12 cellular contexts compared by ENCODE assay signal in genomic region chr17:63571632-63572310, GRCh38. TPM values are rescaled to one million over a fixed set of nuclear protein-coding genes. Genes with fewer than 3 reads are reported as not detected.
DNase-seq lines count a peak whose midpoint lies in the region; ATAC-seq and TF ChIP-seq lines count a peak whose summit lies in the region.
"Had no signal": no experiment of that assay in that cellular context is flagged by ENCODE, and none has a peak within 500 bp of the region (broad histone marks: within the 10 kb centered on the region; RNA-seq: fewer than 3 reads in every experiment).

No MANE protein-coding gene starts in this region.

- peak; percentile 68 for ATAC-seq in activated naive CD8-positive, alpha-beta T cell treated with anti-CD3 and anti-CD28 coated beads, Interleukin-2, amount 50 U/mL, for 24 hours
- no peak for ATAC-seq in HG02623 (IDR thresholded peaks at IDR 0.05; ENCODE audit: unreplicated experiment)
- ATAC-seq in GM21786 (IDR thresholded peaks at IDR 0.05; ENCODE audit: unreplicated experiment): no peak
- ATAC-seq: upper lobe of right lung had no signal

- DNase-seq in AG09309 (ENCODE audit: low read depth) (peak; percentile 60), HCEC 1CT (peak; percentile 85), kidney epithelial cell (ENCODE audit: low read depth) (peak; percentile 35), KG1 (lab: John Stamatoyannopoulos, UW) (no peak), inferior parietal cortex (ENCODE audit: extremely low spot score) (no peak)
- no peak for DNase-seq in activated naive CD8-positive, alpha-beta T cell treated with anti-CD3 and anti-CD28 coated beads, Interleukin-2, amount 50 U/mL, for 24 hours
- DNase-seq: NCI-H1092; stimulated activated CD4-positive, alpha-beta T cell treated with anti-CD3 and anti-CD28 coated beads, Interleukin-4, amount 100 ng/mL, for 24 hours; upper lobe of right lung had no signal

- peaks cover 30% of the 10 kb centered on the region for H3K4me1 Mint-ChIP-seq in activated naive CD8-positive, alpha-beta T cell treated with anti-CD3 and anti-CD28 coated beads, Interleukin-2, amount 50 U/mL, for 24 hours

- no peaks in the 10 kb centered on the region for H3K9me3 Mint-ChIP-seq in activated naive CD8-positive, alpha-beta T cell treated with anti-CD3 and anti-CD28 coated beads, Interleukin-2, amount 50 U/mL, for 24 hours

- no peak for TF ChIP-seq CTCF in AG09309 (IDR thresholded peaks at IDR 0.05; ENCODE audit: control insufficient read depth, insufficient read depth, low read depth, low read length, missing control alignments)
- no peak for TF ChIP-seq CTCF in kidney epithelial cell (IDR thresholded peaks at IDR 0.05; ENCODE audit: insufficient read depth, low read length, poor library complexity, severe bottlenecking)

- no peaks in the 10 kb centered on the region for H3K36me3 ChIP-seq in kidney epithelial cell (ENCODE audit: control insufficient read depth, insufficient read depth, low read length)

- H3K4me3 ChIP-seq in AG09309 (ENCODE audit: control insufficient read depth, low read depth, low read length) (no peak overlapping the region), kidney epithelial cell (ENCODE audit: low read depth, low read length) (no peak overlapping the region)
- H3K4me3 ChIP-seq: upper lobe of right lung had no signal

- H3K27me3 Mint-ChIP-seq in activated naive CD8-positive, alpha-beta T cell treated with anti-CD3 and anti-CD28 coated beads, Interleukin-2, amount 50 U/mL, for 24 hours: no peaks in the 10 kb centered on the region

- no peak overlapping the region for H3K27ac Mint-ChIP-seq in activated naive CD8-positive, alpha-beta T cell treated with anti-CD3 and anti-CD28 coated beads, Interleukin-2, amount 50 U/mL, for 24 hours

- H3K36me3 Mint-ChIP-seq in activated naive CD8-positive, alpha-beta T cell treated with anti-CD3 and anti-CD28 coated beads, Interleukin-2, amount 50 U/mL, for 24 hours (ENCODE audit: low read depth): peaks cover 7% of the 10 kb centered on the region

- H3K4me3 Mint-ChIP-seq in activated naive CD8-positive, alpha-beta T cell treated with anti-CD3 and anti-CD28 coated beads, Interleukin-2, amount 50 U/mL, for 24 hours: no peak overlapping the region

- H3K27me3 ChIP-seq in kidney epithelial cell (ENCODE audit: control insufficient read depth, insufficient read depth, low read length): no peaks in the 10 kb centered on the region
- H3K27me3 ChIP-seq: upper lobe of right lung had no signal

RNA-seq across cellular contexts. Expression of gene DCAF7, which starts 21.5 kb away (rescaled TPM):
- 47.0 and 49.4 TPM in 2 replicates for total RNA-seq in kidney epithelial cell

RNA-seq across cellular contexts. Expression of gene TACO1, which starts 28.9 kb away (rescaled TPM):
- total RNA-seq in kidney epithelial cell: 24.7 and 24.9 TPM in 2 replicates

RNA-seq across cellular contexts. Expression of gene KCNH6, which starts 48.6 kb away (rescaled TPM):
- total RNA-seq in kidney epithelial cell: 0.07 and 0.21 TPM in 2 replicates
- total RNA-seq: frontal cortex, upper lobe of right lung had no signal

RNA-seq across cellular contexts. Expression of gene MAP3K3, which starts 50.4 kb away (rescaled TPM):
- total RNA-seq in kidney epithelial cell: 19.8 and 25.1 TPM in 2 replicates

Comparison
In these comparisons a context has a peak if more than half of its experiments do, and no peak if none do; other contexts are left out.
1. DNase-seq: peak in AG09309 (single experiment), HCEC 1CT (single experiment) and kidney epithelial cell (single experiment); none in activated naive CD8-positive, alpha-beta T cell treated with anti-CD3 and anti-CD28 coated beads, Interleukin-2, amount 50 U/mL, for 24 hours (single experiment), KG1 (single experiment) and inferior parietal cortex (single experiment).